8 cellular contexts compared by ENCODE assay signal in the genomic region with DNA sequence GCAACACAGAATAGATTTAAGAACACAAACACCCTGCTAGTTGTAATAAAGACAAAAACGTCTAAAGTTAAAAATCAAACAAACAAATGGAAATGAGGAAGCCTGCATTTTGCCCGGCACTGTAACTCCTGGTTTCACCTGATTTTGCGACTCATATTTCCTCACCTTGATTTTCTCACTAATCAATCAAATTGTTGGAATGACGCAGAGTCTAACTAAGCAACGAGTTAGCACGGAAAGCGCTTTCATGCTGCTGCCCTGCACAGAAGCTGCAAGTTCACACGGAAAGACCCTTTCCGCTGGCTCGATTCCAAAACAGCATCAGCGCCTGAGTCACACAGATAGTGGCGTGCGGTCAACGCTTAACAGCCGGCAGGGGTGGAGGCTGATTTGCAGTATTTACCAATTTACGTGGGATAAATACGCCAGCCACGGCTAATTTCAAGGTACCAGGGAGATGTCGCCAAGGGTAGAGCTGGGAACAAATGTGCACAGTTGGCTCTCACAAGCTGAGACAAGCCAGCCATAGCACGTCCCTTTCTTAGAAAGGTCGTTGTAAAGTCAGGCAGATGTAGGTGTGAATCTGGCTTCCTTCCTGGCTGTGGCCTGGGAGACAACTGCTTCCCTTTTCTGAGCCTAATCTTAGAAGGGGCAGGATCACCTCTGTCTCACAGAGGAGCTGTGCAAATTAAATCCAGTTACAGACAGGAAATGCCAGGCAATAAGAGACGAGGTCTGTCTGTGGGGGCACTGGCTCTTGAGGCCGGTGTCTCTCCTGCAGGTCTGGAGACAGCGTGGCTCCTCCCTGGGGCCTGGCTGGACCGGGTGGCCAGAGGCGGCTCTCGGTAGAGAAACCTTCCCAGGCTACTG.
DNase-seq lines count a peak whose midpoint lies in the region; ATAC-seq, FAIRE-seq and TF ChIP-seq lines count a peak whose summit lies in the region.

No MANE protein-coding gene starts in this region.

- no peaks in the 10 kb centered on the region for H3K36me3 ChIP-seq in SJCRH30

- peak overlapping the region; percentile 72 for H3K27ac Mint-ChIP-seq in activated naive CD4-positive, alpha-beta T cell treated with anti-CD3 and anti-CD28 coated beads for 36 hours

- H3K27me3 Mint-ChIP-seq in activated naive CD4-positive, alpha-beta T cell treated with anti-CD3 and anti-CD28 coated beads for 36 hours (ENCODE audit: low read depth): no peaks in the 10 kb centered on the region

- peak; percentile 63 for DNase-seq in NK-92 treated with Interleukin-12 subunit alpha and Interleukin-12 subunit beta, amount 100 ng/mL, for 24 hours (lab: John Stamatoyannopoulos, UW)
- DNase-seq in NK-92 (lab: John Stamatoyannopoulos, UW; ENCODE audit: unreplicated experiment) (no peak), SJCRH30 (peak; percentile 96 to 98), right cardiac atrium (peak; percentile 71 to 84 (median 79)), D721Med (ENCODE audit: insufficient read length, low spot score) (no peak)
- DNase-seq in activated naive CD4-positive, alpha-beta T cell treated with anti-CD3 and anti-CD28 coated beads for 36 hours: peak; percentile 96
- DNase-seq in stimulated activated CD4-positive, alpha-beta T cell treated with anti-CD3 and anti-CD28 coated beads, Interleukin-1b, Interleukin-23, amount 100 ng/mL, for 48 hours: peak; percentile 85

- ATAC-seq in HG03457 (IDR thresholded peaks at IDR 0.05; ENCODE audit: unreplicated experiment): peak; percentile 47
- ATAC-seq in right cardiac atrium: peak; percentile 37 to 80

- H3K4me1 Mint-ChIP-seq in activated naive CD4-positive, alpha-beta T cell treated with anti-CD3 and anti-CD28 coated beads for 36 hours (ENCODE audit: low read depth): peaks cover 18% of the 10 kb centered on the region

- no peaks in the 10 kb centered on the region for H3K9me3 Mint-ChIP-seq in activated naive CD4-positive, alpha-beta T cell treated with anti-CD3 and anti-CD28 coated beads for 36 hours

- H3K27ac ChIP-seq in SJCRH30 (peak overlapping the region; percentile 94), right cardiac atrium (ENCODE audit: low read length) (no peak overlapping the region)

- H3K4me1 ChIP-seq in SJCRH30 (peaks cover 55% of the 10 kb centered on the region), right cardiac atrium (ENCODE audit: control insufficient read depth, insufficient read depth, low read length) (peaks cover 7% of the 10 kb centered on the region)

- H3K36me3 Mint-ChIP-seq in activated naive CD4-positive, alpha-beta T cell treated with anti-CD3 and anti-CD28 coated beads for 36 hours (ENCODE audit: low read depth): no peaks in the 10 kb centered on the region

- H3K27me3 ChIP-seq in SJCRH30 (no peaks in the 10 kb centered on the region), right cardiac atrium (ENCODE audit: control insufficient read depth, insufficient read depth) (no peaks in the 10 kb centered on the region)

- intact Hi-C loops in activated naive CD4-positive, alpha-beta T cell treated with anti-CD3 and anti-CD28 coated beads for 36 hours (cut with micrococcal nuclease): loop anchor here (5.0 kb wide), 1 partner anchor 77 kb away; a partner anchor contains a TSS
- intact Hi-C loops in right cardiac atrium (cut with DNase I): no loop called here

- no peak for TF ChIP-seq CTCF in D721Med (IDR thresholded peaks at IDR 0.05; ENCODE audit: insufficient read depth, missing control alignments)

- H3K9me3 ChIP-seq in SJCRH30 (replicated peaks) (no peaks in the 10 kb centered on the region), right cardiac atrium (ENCODE audit: control insufficient read depth, low read length) (no peaks in the 10 kb centered on the region)

- peak overlapping the region; percentile 28 for H3K4me3 ChIP-seq in SJCRH30
- H3K4me3 ChIP-seq in right cardiac atrium (ENCODE audit: low read length): no peak overlapping the region

- no peak for FAIRE-seq in D721Med (lab: Jason Lieb, UNC)

- peak overlapping the region; percentile 49 for H3K4me3 Mint-ChIP-seq in activated naive CD4-positive, alpha-beta T cell treated with anti-CD3 and anti-CD28 coated beads for 36 hours

- CTCF ChIA-PET in activated naive CD4-positive, alpha-beta T cell treated with anti-CD3 and anti-CD28 coated beads for 36 hours (lab: Charles Lee): interaction anchor here (0.8 to 1.5 kb wide), 3 partner anchors 10 to 82 kb away, joined by 3 to 8 read pairs (median 5); no protein-coding TSS in a partner anchor

- WGBS in right cardiac atrium: 5% methylated on average over 27 of the region's 27 CpGs

Comparison
In these comparisons a context has a peak if more than half of its experiments do, and no peak if none do; other contexts are left out.
1. DNase-seq: peak in NK-92 treated with Interleukin-12 subunit alpha and Interleukin-12 subunit beta, amount 100 ng/mL, for 24 hours (single experiment), SJCRH30 (2 of 2), activated naive CD4-positive, alpha-beta T cell treated with anti-CD3 and anti-CD28 coated beads for 36 hours (single experiment), right cardiac atrium (3 of 3) and stimulated activated CD4-positive, alpha-beta T cell treated with anti-CD3 and anti-CD28 coated beads, Interleukin-1b, Interleukin-23, amount 100 ng/mL, for 48 hours (single experiment); none in NK-92 (single experiment) and D721Med (single experiment).